1 cellular context compared by ENCODE assay signal in the genomic region with DNA sequence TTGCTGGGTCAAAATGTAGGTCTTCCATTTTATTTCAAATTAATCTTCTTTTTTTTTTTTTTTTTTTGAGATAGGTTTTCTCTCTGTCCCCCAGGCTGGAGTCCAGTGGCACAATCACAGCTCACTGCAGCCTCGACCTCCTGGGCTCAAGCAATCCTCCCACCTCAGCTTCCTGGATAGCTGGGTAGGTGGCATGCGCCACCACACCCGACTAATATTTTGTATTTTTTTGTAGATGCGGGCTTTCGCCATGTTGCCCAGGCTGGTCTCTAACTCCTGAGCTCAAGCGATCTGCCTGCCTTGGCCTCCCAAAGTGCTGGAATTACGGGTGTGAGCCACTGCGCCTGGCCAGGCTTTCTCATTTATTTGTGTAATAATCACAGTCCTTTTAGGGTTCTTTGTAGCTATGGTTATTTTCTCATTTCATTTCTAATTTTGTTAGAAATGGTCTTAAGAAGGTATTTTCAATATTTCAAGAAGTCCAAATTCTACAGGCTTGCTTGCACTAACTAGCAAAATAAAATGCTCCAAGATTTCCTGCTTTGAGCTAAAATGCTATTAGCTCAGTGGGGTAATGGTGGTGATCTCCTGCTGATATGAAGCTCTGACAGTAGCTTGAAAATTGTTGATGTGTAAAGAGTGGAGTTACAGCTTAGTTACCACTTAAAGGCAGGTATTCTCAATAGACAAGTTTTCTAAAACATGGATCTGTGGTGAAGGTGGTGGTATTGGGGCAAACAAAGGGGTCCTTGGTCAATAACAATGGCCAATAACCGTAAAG.
TF ChIP-seq lines count a peak whose summit lies in the region.

No MANE protein-coding gene starts in this region.

TF ChIP-seq in neural cell, 6 proteins besides CTCF, POLR2A, EP300 and RAD21 (continued from another document):
- TF ChIP-seq, protein P1, sequence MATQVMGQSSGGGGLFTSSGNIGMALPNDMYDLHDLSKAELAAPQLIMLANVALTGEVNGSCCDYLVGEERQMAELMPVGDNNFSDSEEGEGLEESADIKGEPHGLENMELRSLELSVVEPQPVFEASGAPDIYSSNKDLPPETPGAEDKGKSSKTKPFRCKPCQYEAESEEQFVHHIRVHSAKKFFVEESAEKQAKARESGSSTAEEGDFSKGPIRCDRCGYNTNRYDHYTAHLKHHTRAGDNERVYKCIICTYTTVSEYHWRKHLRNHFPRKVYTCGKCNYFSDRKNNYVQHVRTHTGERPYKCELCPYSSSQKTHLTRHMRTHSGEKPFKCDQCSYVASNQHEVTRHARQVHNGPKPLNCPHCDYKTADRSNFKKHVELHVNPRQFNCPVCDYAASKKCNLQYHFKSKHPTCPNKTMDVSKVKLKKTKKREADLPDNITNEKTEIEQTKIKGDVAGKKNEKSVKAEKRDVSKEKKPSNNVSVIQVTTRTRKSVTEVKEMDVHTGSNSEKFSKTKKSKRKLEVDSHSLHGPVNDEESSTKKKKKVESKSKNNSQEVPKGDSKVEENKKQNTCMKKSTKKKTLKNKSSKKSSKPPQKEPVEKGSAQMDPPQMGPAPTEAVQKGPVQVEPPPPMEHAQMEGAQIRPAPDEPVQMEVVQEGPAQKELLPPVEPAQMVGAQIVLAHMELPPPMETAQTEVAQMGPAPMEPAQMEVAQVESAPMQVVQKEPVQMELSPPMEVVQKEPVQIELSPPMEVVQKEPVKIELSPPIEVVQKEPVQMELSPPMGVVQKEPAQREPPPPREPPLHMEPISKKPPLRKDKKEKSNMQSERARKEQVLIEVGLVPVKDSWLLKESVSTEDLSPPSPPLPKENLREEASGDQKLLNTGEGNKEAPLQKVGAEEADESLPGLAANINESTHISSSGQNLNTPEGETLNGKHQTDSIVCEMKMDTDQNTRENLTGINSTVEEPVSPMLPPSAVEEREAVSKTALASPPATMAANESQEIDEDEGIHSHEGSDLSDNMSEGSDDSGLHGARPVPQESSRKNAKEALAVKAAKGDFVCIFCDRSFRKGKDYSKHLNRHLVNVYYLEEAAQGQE (IDR thresholded peaks at IDR 0.05; ENCODE audit: borderline replicate concordance), result no peak
